ENCODE assay signal across 11 cellular contexts in genomic region chr17:75692976-75693375, GRCh38. TPM values are rescaled to one million over a fixed set of nuclear protein-coding genes. Genes with fewer than 3 reads are reported as not detected.
DNase-seq lines count a peak whose midpoint lies in the region; TF ChIP-seq lines count a peak whose summit lies in the region.
"Had no signal": no experiment of that assay in that cellular context is flagged by ENCODE, and none has a peak within 500 bp of the region (broad histone marks: within the 10 kb centered on the region; RNA-seq: fewer than 3 reads in every experiment).

No MANE protein-coding gene starts in this region.

- H2AFZ ChIP-seq in GM23248 = no peak overlapping the region

- TF ChIP-seq CTCF in adrenal gland (IDR thresholded peaks at IDR 0.05) (no peak), BE2C (IDR thresholded peaks at IDR 0.05; ENCODE audit: low read depth, low read length) (no peak)

- H3K36me3 ChIP-seq in GM23248 (ENCODE audit: low read depth) = peaks cover 7% of the 10 kb centered on the region; the same call in 1 of the 2 replicates
- H3K36me3 ChIP-seq in adrenal gland (replicated peaks in 1 of 2) = no peaks in the 10 kb centered on the region
- peaks cover 5% of the 10 kb centered on the region for H3K36me3 ChIP-seq in iPS-15b (ENCODE audit: control insufficient read depth, insufficient read depth, low read length)
- peaks cover 33% of the 10 kb centered on the region for H3K36me3 ChIP-seq in skeletal muscle satellite cell (ENCODE audit: insufficient read depth, low read length)
- peaks cover 26% of the 10 kb centered on the region for H3K36me3 ChIP-seq in BE2C

- peaks cover 40% of the 10 kb centered on the region for H3F3A ChIP-seq in GM23248 (ENCODE audit: insufficient read depth)

- peaks cover 70% of the 10 kb centered on the region for H3K4me1 ChIP-seq in GM23248 (ENCODE audit: insufficient read depth)
- H3K4me1 ChIP-seq in adrenal gland (replicated peaks in 1 of 2) = peaks cover 0 to 46% of the 10 kb centered on the region in 2 donors
- H3K4me1 ChIP-seq in iPS-15b (ENCODE audit: control insufficient read depth, insufficient read depth, low read length) = peaks cover 8% of the 10 kb centered on the region
- H3K4me1 ChIP-seq in skeletal muscle satellite cell (ENCODE audit: control insufficient read depth, insufficient read depth, low read length) = peaks cover 78% of the 10 kb centered on the region
- H3K4me1 ChIP-seq in BE2C = peaks cover 11% of the 10 kb centered on the region; the same call in 1 of the 2 replicates

- no peaks in the 10 kb centered on the region for H3K9me2 ChIP-seq in GM23248 (ENCODE audit: insufficient read depth)

- H3K4me3 ChIP-seq in GM23248 = peak overlapping the region; percentile 20; the same call in 1 of the 2 replicates
- no peak overlapping the region for H3K4me3 ChIP-seq in adrenal gland
- H3K4me3 ChIP-seq in iPS-15b (ENCODE audit: low read depth, low read length) = peak overlapping the region; percentile 13
- peak overlapping the region; percentile 31 for H3K4me3 ChIP-seq in skeletal muscle satellite cell (ENCODE audit: low read length)
- no peak overlapping the region for H3K4me3 ChIP-seq in BE2C (ENCODE audit: low read depth, low read length)

- TF ChIP-seq POLR2A in adrenal gland (IDR thresholded peaks at IDR 0.05) = no peak

- H3K9ac ChIP-seq in GM23248 (peak overlapping the region; percentile 68), iPS-15b (ENCODE audit: low read depth, low read length) (peak overlapping the region; percentile 37), skeletal muscle satellite cell (ENCODE audit: low read depth, low read length) (peak overlapping the region; percentile 76)

- H3K79me2 ChIP-seq in GM23248 (ENCODE audit: insufficient read depth) = peaks cover 74% of the 10 kb centered on the region

- in situ Hi-C loops in GM23248 (cut with MboI) = no loop called here

- no peaks in the 10 kb centered on the region for H4K20me1 ChIP-seq in GM23248 (ENCODE audit: insufficient read depth)

- H3K4me2 ChIP-seq in GM23248 (ENCODE audit: unreplicated experiment) (peak overlapping the region; percentile 73), skeletal muscle satellite cell (ENCODE audit: low read length) (peak overlapping the region; percentile 68)

- 27 to 30% methylated on average over 12 to 13 of the region's 13 CpGs for WGBS in GM23248 (ENCODE audit: low coverage in 1 of 2, low lambda C conversion rate in 2 of 2, missing lambda C conversion rate in 2 of 2), 2 experiments
- WGBS in adrenal gland, 4 donors = 87 to 91% (median 90%) methylated on average over 11 to 13 of the region's 13 CpGs

- H3K27me3 ChIP-seq in GM23248 (replicated peaks; ENCODE audit: insufficient read depth) (no peaks in the 10 kb centered on the region), adrenal gland (no peaks in the 10 kb centered on the region), iPS-15b (ENCODE audit: control insufficient read depth, insufficient read depth, low read length) (no peaks in the 10 kb centered on the region), skeletal muscle satellite cell (ENCODE audit: control insufficient read depth, insufficient read depth, low read length) (no peaks in the 10 kb centered on the region), BE2C (no peaks in the 10 kb centered on the region)

- intact Hi-C loops in adrenal gland (cut with DNase I) = no loop called here

- peak overlapping the region; percentile 90 for H3K27ac ChIP-seq in GM23248
- H3K27ac ChIP-seq in adrenal gland = peak overlapping the region in 3 of 5 donors; percentile 6 to 68 (median 25)

- no peaks in the 10 kb centered on the region for H3K9me3 ChIP-seq in GM23248 (ENCODE audit: low read depth)
- H3K9me3 ChIP-seq in adrenal gland (replicated peaks in 1 of 3) = no peaks in the 10 kb centered on the region
- no peaks in the 10 kb centered on the region for H3K9me3 ChIP-seq in iPS-15b (ENCODE audit: control insufficient read depth, insufficient read depth, low read length)
- H3K9me3 ChIP-seq in skeletal muscle satellite cell (replicated peaks; ENCODE audit: low read length) = no peaks in the 10 kb centered on the region
- no peaks in the 10 kb centered on the region for H3K9me3 ChIP-seq in BE2C

- DNase-seq in GM23248 (peak; percentile 32), adrenal gland (no peak), NCI-H2196 treated with DMSO at 0.1 percent for 48 hours (lab: John Stamatoyannopoulos, UW; ENCODE audit: unreplicated experiment) (no peak), cerebellar nuclear complex (lab: John Stamatoyannopoulos, UW) (no peak), BE2C (no peak)
- no peak for DNase-seq in activated naive CD4-positive, alpha-beta T cell (lab: John Stamatoyannopoulos, UW)
- DNase-seq: activated naive CD4-positive, alpha-beta T cell treated with anti-CD3 and anti-CD28 coated beads, Interleukin-2, amount 10 ng/mL, durations not matched to agents 7 days and 5 days; effector CD4-positive, alpha-beta T cell; T-helper 1 cell had no signal

RNA-seq across cellular contexts. Expression of gene SAP30BP, which starts 25.8 kb away (rescaled TPM):
- 60.8 and 93.7 TPM in 2 replicates for total RNA-seq in GM23248 (2014; rRNA removed; shearing (Covaris generic))
- 93.1 and 99.1 TPM in 2 replicates for polyA plus RNA-seq in GM23248 (2016; fragmentation: Nextera tagmentation; extraction: Ambion mirVana)
- total RNA-seq in adrenal gland = 100 to 1,000 TPM in 1 of 8 donors, 10 to 100 TPM in 7; 45.3 to 100 (median 61.5) TPM
- 100 to 1,000 TPM in 2 of 3 donors, 10 to 100 TPM in 1; 73.4 to 130 (median 121) TPM for polyA plus RNA-seq in adrenal gland
- 52.6 and 68.4 TPM in 2 replicates for total RNA-seq in skeletal muscle satellite cell (2012; rRNA removed)
- 162 TPM for polyA plus RNA-seq in BE2C (2012; ENCODE audit: insufficient read depth, insufficient read length, low read depth)

RNA-seq across cellular contexts. Expression of gene RECQL5, which starts 26.0 kb away (rescaled TPM):
- 12.8 and 21.4 TPM in 2 replicates for total RNA-seq in GM23248 (2014; rRNA removed; shearing (Covaris generic))
- polyA plus RNA-seq in GM23248 (2016; fragmentation: Nextera tagmentation; extraction: Ambion mirVana) (14.3 and 20.9 TPM in 2 replicates), adrenal gland (100 to 1,000 TPM in 1 of 3 donors, 10 to 100 TPM in 2; 11.2 to 188 (median 64.9) TPM)
- 10 to 100 TPM; 13.9 to 49.6 (median 32.9) TPM for total RNA-seq in adrenal gland
- 10.5 and 13.7 TPM in 2 replicates for total RNA-seq in skeletal muscle satellite cell (2012; rRNA removed)
- polyA plus RNA-seq in BE2C (2012; ENCODE audit: insufficient read depth, insufficient read length, low read depth) = 69.1 TPM

RNA-seq across cellular contexts. Expression of gene ITGB4, which starts 28.3 kb away (rescaled TPM):
- total RNA-seq in GM23248 (2014; rRNA removed; shearing (Covaris generic)) = under 0.01 TPM in 1 of 2 replicates, not detected in the other
- 1.1 and 1.5 TPM in 2 replicates for polyA plus RNA-seq in GM23248 (2016; fragmentation: Nextera tagmentation; extraction: Ambion mirVana)
- total RNA-seq in adrenal gland = 1 to 10 TPM; 3.1 to 9.4 (median 6.9) TPM
- 10 to 100 TPM in 2 of 3 donors, 1 to 10 TPM in 1; 1.0 to 12.5 (median 12.1) TPM for polyA plus RNA-seq in adrenal gland
- not detected in 2 replicates for total RNA-seq in skeletal muscle satellite cell (2012; rRNA removed)
- 2.8 TPM for polyA plus RNA-seq in BE2C (2012; ENCODE audit: insufficient read depth, insufficient read length, low read depth)

RNA-seq across cellular contexts. Expression of gene SMIM5, which starts 59.7 kb away (rescaled TPM):
- total RNA-seq in GM23248 (2014; rRNA removed; shearing (Covaris generic)) = not detected in 2 replicates
- polyA plus RNA-seq in GM23248 (2016; fragmentation: Nextera tagmentation; extraction: Ambion mirVana) (0.08 and 0.16 TPM in 2 replicates), adrenal gland (1 to 10 TPM in 2 of 3 donors, under 1 TPM in 1; 0.13 to 2.6 (median 1.7) TPM)
- 1 to 10 TPM in 1 of 8 donors, under 1 TPM in 3, not detected in 4; 0.17 to 1.1 (median 0.67) TPM for total RNA-seq in adrenal gland
- under 0.01 TPM in 1 of 2 replicates, not detected in the other for total RNA-seq in skeletal muscle satellite cell (2012; rRNA removed)
- 0.46 TPM for polyA plus RNA-seq in BE2C (2012; ENCODE audit: insufficient read depth, insufficient read length, low read depth)

Comparison
In these comparisons a context has a peak if more than half of its experiments do, and no peak if none do; other contexts are left out.
1. H3K4me3 ChIP-seq: peak in GM23248 (single experiment), iPS-15b (single experiment) and skeletal muscle satellite cell (single experiment); none in adrenal gland (0 of 4) and BE2C (single experiment).
2. Peak in every context shown above with its lines, with median percentiles within 50 percentile points of each other: H3K9ac ChIP-seq.